Comparison of ENCODE assay signal across 15 cellular contexts in genomic region chr9:805151-805550, GRCh38. TPM values are rescaled to one million over a fixed set of nuclear protein-coding genes. Genes with fewer than 3 reads are reported as not detected.
DNase-seq lines count a peak whose midpoint lies in the region; ATAC-seq lines count a peak whose summit lies in the region.
"Had no signal": no experiment of that assay in that cellular context is flagged by ENCODE, and none has a peak within 500 bp of the region (broad histone marks: within the 10 kb centered on the region; RNA-seq: fewer than 3 reads in every experiment).

No MANE protein-coding gene starts in this region.

- peak; percentile 16 for DNase-seq in EL
- peak; percentile 50 for DNase-seq in astrocyte of the hippocampus (ENCODE audit: low read depth, low spot score)
- peak; percentile 26 for DNase-seq in glomerular visceral epithelial cell (ENCODE audit: extremely low spot score)
- peak; percentile 77 for DNase-seq in renal cortical epithelial cell (ENCODE audit: low read depth)
- no peak for DNase-seq in Ammon's horn (ENCODE audit: low spot score)
- DNase-seq: BE2C; CD4-positive, alpha-beta memory T cell; COR-L47; DND-41; GM23248; H7 had no signal

- ATAC-seq in HG02798 (IDR thresholded peaks at IDR 0.05; ENCODE audit: poor library complexity, unreplicated experiment): no peak
- ATAC-seq in HG02678 (IDR thresholded peaks at IDR 0.05; ENCODE audit: unreplicated experiment): no peak
- no peak for ATAC-seq in GM21360 (IDR thresholded peaks at IDR 0.05; ENCODE audit: unreplicated experiment)
- ATAC-seq: K562 had no signal

RNA-seq across cellular contexts. Expression of gene DMRT1, which starts 36.3 kb away (rescaled TPM):
- total RNA-seq in renal cortical epithelial cell: not detected in 2 replicates
- total RNA-seq: CD4-positive, alpha-beta memory T cell; GM23248; K562 had no signal
